9 cellular contexts compared by ENCODE assay signal in genomic region chr17:1787301-1787902, GRCh38. TPM values are rescaled to one million over a fixed set of nuclear protein-coding genes. Genes with fewer than 3 reads are reported as not detected.
DNase-seq lines count a peak whose midpoint lies in the region; ATAC-seq and TF ChIP-seq lines count a peak whose summit lies in the region.
"Had no signal": no experiment of that assay in that cellular context is flagged by ENCODE, and none has a peak within 500 bp of the region (broad histone marks: within the 10 kb centered on the region; RNA-seq: fewer than 3 reads in every experiment).

No MANE protein-coding gene starts in this region.

- H3K4me3 ChIP-seq in retinal pigment epithelial cell (ENCODE audit: low read length), result no peak overlapping the region
- H3K4me3 ChIP-seq: SK-N-MC had no signal

- intact Hi-C loops in Calu3 (cut with micrococcal nuclease; ENCODE audit: unreplicated experiment) (no loop called here), cardiac septum (cut with DNase I) (no loop called here)

- peaks cover 8% of the 10 kb centered on the region for H3K4me1 Mint-ChIP-seq in Calu3 (ENCODE audit: low read depth, unreplicated experiment)

- H3K36me3 Mint-ChIP-seq in Calu3 (ENCODE audit: insufficient read depth, unreplicated experiment), result peaks cover 7% of the 10 kb centered on the region

- H3K4me3 Mint-ChIP-seq in Calu3 (ENCODE audit: low read depth, unreplicated experiment), result no peak overlapping the region

- no peaks in the 10 kb centered on the region for H3K27me3 Mint-ChIP-seq in Calu3 (ENCODE audit: unreplicated experiment)

- ATAC-seq in GM18867 (IDR thresholded peaks at IDR 0.05; ENCODE audit: unreplicated experiment) (no peak), GM18858 (IDR thresholded peaks at IDR 0.05; ENCODE audit: unreplicated experiment) (no peak)

- CTCF ChIA-PET in Calu3 (lab: Charles Lee), result interaction anchor here (0.6 to 0.9 kb wide), 2 partner anchors 41 to 42 kb away, joined by 3 to 5 read pairs; no protein-coding TSS in a partner anchor

- H3K27ac Mint-ChIP-seq in Calu3 (ENCODE audit: unreplicated experiment), result peak overlapping the region; percentile 34

- no peaks in the 10 kb centered on the region for H3K9me3 Mint-ChIP-seq in Calu3 (ENCODE audit: low read depth, unreplicated experiment)

- BruUV-seq in Calu3 (replicated peaks; lab: Mats Ljungman, UMichigan), result no TSS peak

- TF ChIP-seq CTCF in Calu3 (IDR thresholded peaks at IDR 0.05; ENCODE audit: unreplicated experiment) (no peak), retinal pigment epithelial cell (conservative IDR thresholded peaks at IDR 0.05; ENCODE audit: low read depth, low read length) (no peak)

- WGBS in adipose tissue, 3 donors, result 65 to 82% (median 73%) methylated on average over 16 of the region's 16 CpGs

- H3K27ac ChIP-seq in adipose tissue (ENCODE audit: low read depth, low read length), result peak overlapping the region; percentile 81
- H3K27ac ChIP-seq: SK-N-MC had no signal

- DNase-seq in Calu3 (peak; percentile 50), cardiac septum (ENCODE audit: low spot score) (peak; percentile 83), retinal pigment epithelial cell (ENCODE audit: low read depth) (peak; percentile 70), inferior parietal cortex (ENCODE audit: extremely low spot score) (no peak), NCI-H1092 treated with DMSO at 0.1 percent for 48 hours (lab: John Stamatoyannopoulos, UW) (no peak)

RNA-seq across cellular contexts. Expression of gene SERPINF1, which starts 25.5 kb away (rescaled TPM):
- not detected in 2 replicates for total RNA-seq in Calu3 (2022)
- polyA plus RNA-seq in adipose tissue, result 1,000 to 10,000 TPM in 2 of 3 donors, 100 to 1,000 TPM in 1; 140 to 1,175 (median 1,133) TPM
- total RNA-seq in cardiac septum, result 163 TPM

RNA-seq across cellular contexts. Expression of gene SMYD4, which starts 42.3 kb away (rescaled TPM):
- total RNA-seq in Calu3 (2022) (18.6 and 20.7 TPM in 2 replicates), cardiac septum (8.8 TPM)
- 10 to 100 TPM in 1 of 3 donors, 1 to 10 TPM in 2; 4.8 to 12.8 (median 8.3) TPM for polyA plus RNA-seq in adipose tissue

RNA-seq across cellular contexts. Expression of gene RPA1, which starts 42.4 kb away (rescaled TPM):
- total RNA-seq in Calu3 (2022) (78.7 and 87.5 TPM in 2 replicates), cardiac septum (76.7 TPM)
- 10 to 100 TPM; 17.1 to 25.8 (median 23.6) TPM for polyA plus RNA-seq in adipose tissue

RNA-seq across cellular contexts. Expression of gene SERPINF2, which starts 44.7 kb away (rescaled TPM):
- 0.54 and 0.76 TPM in 2 replicates for total RNA-seq in Calu3 (2022)
- polyA plus RNA-seq in adipose tissue, result 10 to 100 TPM in 2 of 3 donors, 1 to 10 TPM in 1; 8.9 to 15.7 (median 11.9) TPM
- total RNA-seq in cardiac septum, result 1.2 TPM

Comparison
In these comparisons a context has a peak if more than half of its experiments do, and no peak if none do; other contexts are left out.
1. DNase-seq: peak in Calu3 (single experiment), cardiac septum (single experiment) and retinal pigment epithelial cell (single experiment); none in inferior parietal cortex (single experiment) and NCI-H1092 treated with DMSO at 0.1 percent for 48 hours (single experiment).
2. RNA of gene SERPINF1, which starts 25.5 kb away (total RNA-seq): 163 TPM in cardiac septum (single experiment); not detected in Calu3; every median in the first group is over 100 times any median in the second.